ENCODE assay signal across 17 cellular contexts in the genomic region with DNA sequence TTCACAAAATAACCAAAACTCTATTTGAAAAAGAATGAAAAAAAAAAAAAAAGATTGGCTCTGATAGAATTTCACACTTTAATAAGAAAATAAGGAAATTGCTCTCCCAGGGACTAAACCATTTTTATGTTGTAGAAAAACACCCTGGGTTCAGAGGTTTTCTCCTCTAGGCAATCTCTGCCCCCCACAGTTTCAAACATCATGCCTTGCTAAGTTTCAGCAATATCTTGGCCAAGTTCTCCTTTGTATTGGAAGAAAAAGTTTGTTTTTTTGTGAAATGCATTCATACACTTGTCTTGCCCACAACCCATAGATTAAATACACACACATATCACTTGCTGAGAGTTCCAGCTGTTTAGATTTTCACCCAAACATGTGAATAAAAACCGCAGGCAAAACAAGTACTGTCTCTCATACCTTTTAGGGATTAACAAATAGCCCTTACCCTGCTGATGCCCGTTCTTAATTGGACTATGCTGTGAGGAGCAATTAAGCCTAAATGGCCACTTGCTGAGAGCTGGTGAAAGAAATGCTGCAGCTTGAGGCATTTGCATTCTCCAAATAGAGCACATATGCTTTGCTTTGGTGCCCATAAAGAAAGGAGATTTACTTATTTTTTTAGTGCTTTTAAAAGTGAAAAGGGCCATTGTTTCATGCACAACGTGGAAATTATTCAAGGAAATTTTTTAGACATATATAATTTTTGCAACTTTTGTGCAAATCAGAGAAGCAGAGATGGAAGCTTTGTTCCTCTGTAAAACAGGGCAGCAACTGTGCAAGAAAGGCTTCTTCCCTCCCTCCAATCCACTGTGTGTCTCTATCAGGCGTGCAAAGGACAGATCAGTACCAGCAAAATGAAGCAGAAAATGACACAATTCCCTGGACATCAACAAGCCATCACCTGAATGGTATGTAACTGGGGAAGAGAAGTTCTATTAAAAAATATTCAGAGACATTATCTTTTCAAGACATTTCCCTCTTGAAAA.
DNase-seq lines count a peak whose midpoint lies in the region; ATAC-seq lines count a peak whose summit lies in the region.
"Had no signal": no experiment of that assay in that cellular context is flagged by ENCODE, and none has a peak within 500 bp of the region (broad histone marks: within the 10 kb centered on the region; RNA-seq: fewer than 3 reads in every experiment).

No MANE protein-coding gene starts in this region.

- peaks cover 5% of the 10 kb centered on the region; the same call in 1 of the 2 replicates for H3K9me3 ChIP-seq in HUES48 (ENCODE audit: control insufficient read depth, insufficient read depth, low read length)
- no peaks in the 10 kb centered on the region for H3K9me3 ChIP-seq in SK-N-MC (ENCODE audit: low read depth, low read length)
- H3K9me3 ChIP-seq: BE2C, esophagus squamous epithelium had no signal

- H3K9ac ChIP-seq in HUES48 (ENCODE audit: low read depth, low read length) (no peak overlapping the region; the same call in 1 of the 2 replicates), SK-N-MC (ENCODE audit: insufficient read length) (peak overlapping the region; percentile 46)

- peak overlapping the region; percentile 88 for H3K27ac ChIP-seq in HUES48 (ENCODE audit: low read depth, low read length)
- H3K27ac ChIP-seq in SK-N-MC: no peak overlapping the region
- H3K27ac ChIP-seq: cardiac muscle cell, esophagus squamous epithelium had no signal

- H3K36me3 ChIP-seq in HUES48 (ENCODE audit: control insufficient read depth, insufficient read depth, low read length) (no peaks in the 10 kb centered on the region), SK-N-MC (ENCODE audit: insufficient read depth, low read length) (no peaks in the 10 kb centered on the region)
- H3K36me3 ChIP-seq: BE2C, cardiac muscle cell, esophagus squamous epithelium had no signal

- ATAC-seq in GM21515 (IDR thresholded peaks at IDR 0.05; ENCODE audit: unreplicated experiment): no peak
- ATAC-seq: activated T-helper 17 cell treated with anti-CD3 and anti-CD28 coated beads, Interleukin-2, amount 50 U/mL, for 72 hours had no signal

- H3K4me3 ChIP-seq in HUES48 (ENCODE audit: low read depth, low read length) (peak overlapping the region; percentile 50), SK-N-MC (peak overlapping the region; percentile 32; the same call in 1 of the 2 replicates)
- H3K4me3 ChIP-seq: cardiac muscle cell, esophagus squamous epithelium had no signal

- H3K4me1 ChIP-seq in HUES48 (ENCODE audit: control insufficient read depth, insufficient read depth, low read length): peaks cover 44% of the 10 kb centered on the region
- H3K4me1 ChIP-seq: BE2C, esophagus squamous epithelium had no signal

- peak; percentile 47 for DNase-seq in NCI-H187 treated with DMSO at 0.1 percent for 48 hours (lab: John Stamatoyannopoulos, UW)
- no peak for DNase-seq in SK-N-MC (ENCODE audit: low read depth, low spot score)
- peak; percentile 56 for DNase-seq in retina
- DNase-seq in superior temporal gyrus (ENCODE audit: extremely low spot score): no peak
- no peak for DNase-seq in dedifferentiated amniotic fluid mesenchymal stem cell (ENCODE audit: extremely low spot score)
- DNase-seq: BE2C; effector CD4-positive, alpha-beta T cell; esophagus squamous epithelium; glutamatergic neuron; HCEC 1CT; Kasumi-1; NCI-H2029; stimulated activated CD4-positive, alpha-beta T cell treated with anti-CD3 and anti-CD28 coated beads, Interleukin-12 subunit alpha, Interleukin-12 subunit beta, amount 100 ng/mL, for 4 hours had no signal

- H3K27me3 ChIP-seq in HUES48 (ENCODE audit: control insufficient read depth, insufficient read depth, low read length): peaks cover 12% of the 10 kb centered on the region
- H3K27me3 ChIP-seq: cardiac muscle cell, esophagus squamous epithelium had no signal

Comparison
In these comparisons a context has a peak if more than half of its experiments do, and no peak if none do; other contexts are left out.
1. DNase-seq: peak in NCI-H187 treated with DMSO at 0.1 percent for 48 hours (single experiment) and retina (single experiment); none in SK-N-MC (single experiment), superior temporal gyrus (single experiment) and dedifferentiated amniotic fluid mesenchymal stem cell (single experiment).